1 cellular context compared by ENCODE assay signal in genomic region chr6:7723041-7723447, GRCh38.
TF ChIP-seq lines count a peak whose summit lies in the region.

No MANE protein-coding gene starts in this region.

TF ChIP-seq in H1, 55 proteins besides CTCF, POLR2A, EP300 and RAD21 (continued from another document):
- TF ChIP-seq, protein P1, sequence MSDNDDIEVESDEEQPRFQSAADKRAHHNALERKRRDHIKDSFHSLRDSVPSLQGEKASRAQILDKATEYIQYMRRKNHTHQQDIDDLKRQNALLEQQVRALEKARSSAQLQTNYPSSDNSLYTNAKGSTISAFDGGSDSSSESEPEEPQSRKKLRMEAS (IDR thresholded peaks at IDR 0.05) = 0 out of 2 replicates have a peak, but pooled peaks have one; percentile 50
- TF ChIP-seq POLR2AphosphoS5 (IDR thresholded peaks at IDR 0.05; ENCODE audit: low read depth, low read length) (no peak), CEBPB (IDR thresholded peaks at IDR 0.05; ENCODE audit: low read depth, low read length) (no peak), TEAD4 (IDR thresholded peaks at IDR 0.05; ENCODE audit: low read depth, low read length) (peak; percentile 91), EZH2 (IDR thresholded peaks at IDR 0.05; ENCODE audit: low read depth, low read length, severe bottlenecking) (peak; percentile 16)
TF ChIP-seq in H1: peak in this region for 3.
